ENCODE assay signal across 8 cellular contexts in the genomic region with DNA sequence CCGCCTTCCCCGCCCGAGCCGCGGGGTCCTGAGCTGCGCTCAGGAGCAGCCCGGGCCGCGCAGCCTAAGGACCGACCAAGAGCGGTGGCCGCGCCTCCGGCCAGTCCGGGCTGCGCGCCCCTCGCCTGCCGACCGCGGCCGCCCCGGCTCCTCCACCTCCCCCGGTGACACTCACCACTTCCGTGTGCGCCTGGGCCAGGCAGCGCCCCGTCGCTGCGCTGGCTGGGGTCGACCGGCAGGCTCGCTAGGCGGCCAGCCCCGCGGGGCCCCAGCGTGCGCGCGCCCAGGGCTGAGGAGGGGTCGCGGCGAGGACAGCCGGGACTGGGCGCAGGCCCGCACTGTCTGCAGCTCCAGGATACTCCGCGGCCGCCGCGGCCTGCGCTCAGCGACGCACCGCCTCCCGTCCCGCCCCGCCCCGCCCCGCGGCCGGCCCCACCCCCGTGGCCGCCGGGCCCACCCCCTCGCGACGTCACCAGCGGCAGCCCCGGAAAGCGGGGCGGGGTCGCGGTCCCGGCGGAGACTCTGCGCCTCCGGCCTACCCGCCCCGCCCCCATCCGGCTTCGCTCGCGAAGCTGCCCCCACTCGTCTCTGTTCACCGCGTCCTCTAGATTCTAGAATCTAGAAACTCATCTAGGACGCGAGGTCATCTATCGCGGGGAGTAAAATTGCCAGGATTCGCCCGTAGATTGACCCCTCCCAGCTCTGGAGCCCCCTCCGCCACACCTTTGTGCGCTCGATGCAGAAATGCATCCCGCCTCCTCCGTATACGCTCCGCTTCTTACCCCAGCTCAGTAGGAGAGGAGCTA. TPM values are rescaled to one million over a fixed set of nuclear protein-coding genes. Genes with fewer than 3 reads are reported as not detected.
DNase-seq lines count a peak whose midpoint lies in the region; ATAC-seq and TF ChIP-seq lines count a peak whose summit lies in the region.

A gene (minus strand): TSS at position 392 of the 806 bp plus-strand sequence. CDS start 80,285 bp downstream, outside the sequence.

- peak; percentile 80 for ATAC-seq in GM18909 (IDR thresholded peaks at IDR 0.05; ENCODE audit: poor library complexity, unreplicated experiment)
- ATAC-seq in HG03139 (IDR thresholded peaks at IDR 0.05; ENCODE audit: unreplicated experiment): peak; percentile 62

- TF ChIP-seq CTCF in AG09319 (IDR thresholded peaks at IDR 0.05; ENCODE audit: low read depth, low read length): no peak

- DNase-seq in AG09319 (ENCODE audit: extremely low read depth, low read depth) (peak; percentile 54), NCI-H2227 treated with DMSO at 0.1 percent for 48 hours (lab: John Stamatoyannopoulos, UW) (peak; percentile 89), cerebellum (ENCODE audit: low spot score) (peak; percentile 98), kidney glomerular epithelial cell (lab: John Stamatoyannopoulos, UW) (peak; percentile 58)
- peak; percentile 82 for DNase-seq in activated CD4-positive, alpha-beta T cell treated with anti-CD3 and anti-CD28 coated beads for 1 hour
- peak; percentile 73 to 83 for DNase-seq in stimulated activated CD4-positive, alpha-beta T cell treated with anti-CD3 and anti-CD28 coated beads, Interleukin-15, amount 100 ng/mL, for 48 hours (ENCODE audit: low read depth in 2 of 2)

RNA-seq across cellular contexts. Expression of the gene that starts here (rescaled TPM):
- 70.7 TPM for total RNA-seq in cerebellum

Comparison
In these comparisons a context has a peak if more than half of its experiments do, and no peak if none do; other contexts are left out.
1. Peak in every context shown above with its lines: DNase-seq and ATAC-seq.